In genomic region chr3:134761213-134761612, GRCh38 we compare ENCODE assay signal across 28 cellular contexts. TPM values are rescaled to one million over a fixed set of nuclear protein-coding genes. Genes with fewer than 3 reads are reported as not detected.
"Had no signal": no experiment of that assay in that cellular context is flagged by ENCODE, and none has a peak within 500 bp of the region (broad histone marks: within the 10 kb centered on the region; RNA-seq: fewer than 3 reads in every experiment).

No MANE protein-coding gene starts in this region.

- H3K27ac ChIP-seq: ascending aorta, cardiac muscle cell, epithelial cell of prostate, gastrocnemius medialis, hepatocyte, lower lobe of right lung, neural progenitor cell, skin epidermis, upper lobe of left lung had no signal

- ATAC-seq: gastrocnemius medialis; left colon; lower lobe of right lung; natural killer cell; sciatic nerve; stimulated activated effector memory CD8-positive, alpha-beta T cell treated with anti-CD3 and anti-CD28 coated beads, Interleukin-12 subunit alpha, Interleukin-12 subunit beta, amount 100 ng/mL, for 72 hours had no signal

- H2AFZ ChIP-seq: hepatocyte, neural progenitor cell had no signal

- H3K27me3 ChIP-seq: ascending aorta, gastrocnemius medialis, hepatocyte, upper lobe of left lung had no signal

- H3K4me1 ChIP-seq: ascending aorta, lower lobe of right lung, neural progenitor cell, upper lobe of left lung had no signal

- H3K79me2 ChIP-seq: hepatocyte had no signal

- H3K9me3 ChIP-seq: ascending aorta, gastrocnemius medialis, lower lobe of right lung, upper lobe of left lung had no signal

- H3K4me3 ChIP-seq: ascending aorta, cardiac muscle cell, gastrocnemius medialis, hepatocyte, lower lobe of right lung, neural progenitor cell, skin epidermis, upper lobe of left lung had no signal

- H3K9ac ChIP-seq: neural progenitor cell had no signal

- H3K4me2 ChIP-seq: hepatocyte, neural progenitor cell had no signal

- H3K36me3 ChIP-seq: ascending aorta, cardiac muscle cell, gastrocnemius medialis, lower lobe of right lung, neural progenitor cell, upper lobe of left lung had no signal

- DNase-seq: activated CD4-positive, alpha-beta memory T cell treated with anti-CD3 and anti-CD28 coated beads for 36 hours; activated CD4-positive, alpha-beta T cell treated with anti-CD3 and anti-CD28 coated beads, Interleukin-2, amount 10 ng/mL, durations not matched to agents 24 days and 14 days; activated CD4-positive, CD25-positive, alpha-beta regulatory T cell treated with anti-CD3 and anti-CD28 coated beads, Interleukin-2, amount 50 U/mL, for 72 hours; activated CD8-positive, alpha-beta memory T cell treated with anti-CD3 and anti-CD28 coated beads, Interleukin-2, amount 50 U/mL, for 4 hours; activated effector memory CD4-positive, alpha-beta T cell treated with anti-CD3 and anti-CD28 coated beads, Interleukin-2, amount 50 U/mL, for 16 hours; activated naive CD4-positive, alpha-beta T cell treated with anti-CD3 and anti-CD28 coated beads, Interleukin-2, amount 10 ng/mL, durations not matched to agents 7 days and 5 days; activated naive CD8-positive, alpha-beta T cell treated with anti-CD3 and anti-CD28 coated beads, Interleukin-2, amount 10 ng/mL, durations not matched to agents 7 days and 5 days; activated T-cell treated with anti-CD3 and anti-CD28 coated beads, Interleukin-2, amount 50 U/mL, for 1 hour; effector CD4-positive, alpha-beta T cell; gastrocnemius medialis; glutamatergic neuron; left colon; lower lobe of right lung; mesendoderm; natural killer cell; posterior cingulate gyrus; stimulated activated CD4-positive, alpha-beta T cell treated with anti-CD3 and anti-CD28 coated beads, Interleukin-4, amount 100 ng/mL, for 24 hours; T-helper 2 cell had no signal

RNA-seq across cellular contexts. Expression of gene EPHB1, which starts 33.8 kb away (rescaled TPM):
- total RNA-seq: activated CD8-positive, alpha-beta memory T cell treated with anti-CD3 and anti-CD28 coated beads for 36 hours had no signal
